Comparison of ENCODE assay signal across 5 cellular contexts in the genomic region with DNA sequence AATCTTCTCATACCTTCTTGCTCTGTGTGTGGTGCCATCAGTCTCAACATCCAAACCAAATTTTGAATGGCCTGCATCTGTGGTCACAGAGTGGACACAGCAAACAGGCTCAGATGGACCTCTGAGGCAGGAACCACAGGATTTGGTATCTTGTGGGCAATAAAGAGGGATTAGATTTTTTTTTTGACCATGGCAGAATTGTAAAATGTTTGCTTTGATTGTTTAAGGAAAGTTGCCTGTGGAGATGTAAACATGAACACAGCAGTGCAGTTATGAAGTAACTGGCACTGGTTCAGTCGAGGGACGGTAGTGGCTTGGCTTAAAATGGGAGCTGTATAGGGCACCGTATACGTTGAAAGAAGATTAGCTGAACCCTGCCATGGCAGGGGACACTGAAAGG.
"Had no signal": no experiment of that assay in that cellular context is flagged by ENCODE, and none has a peak within 500 bp of the region (broad histone marks: within the 10 kb centered on the region; RNA-seq: fewer than 3 reads in every experiment).

No MANE protein-coding gene starts in this region.

- DNase-seq: IMR-90, KBM-7 had no signal

- H3K36me3 Mint-ChIP-seq: IgD-negative memory B cell had no signal

- H3K27ac Mint-ChIP-seq: IgD-negative memory B cell had no signal

- H3K27ac ChIP-seq: HL-60 had no signal

- H3K4me3 ChIP-seq: K562 had no signal

- H3K9me3 Mint-ChIP-seq: IgD-negative memory B cell had no signal

- H3K4me1 Mint-ChIP-seq: IgD-negative memory B cell had no signal

- H3K4me3 Mint-ChIP-seq: IgD-negative memory B cell had no signal

- H3K27me3 Mint-ChIP-seq: IgD-negative memory B cell had no signal
